1 cellular context compared by ENCODE assay signal in genomic region chr6:13848553-13849150, GRCh38.
TF ChIP-seq lines count a peak whose summit lies in the region.

No MANE protein-coding gene starts in this region.

TF ChIP-seq in HepG2, 621 proteins besides CTCF, POLR2A, EP300 and RAD21 (continued from another document):
- TF ChIP-seq ZHX1 (CRISPR knock-in tag; IDR thresholded peaks at IDR 0.05; ENCODE audit: low read depth) (no peak), TMF1 (CRISPR knock-in tag; IDR thresholded peaks at IDR 0.05; ENCODE audit: low read depth) (no peak), SMAD1 (CRISPR knock-in tag; IDR thresholded peaks at IDR 0.05; ENCODE audit: borderline replicate concordance, low read depth) (no peak), ZBTB21 (CRISPR knock-in tag; IDR thresholded peaks at IDR 0.05) (no peak), CHCHD3 (CRISPR knock-in tag; IDR thresholded peaks at IDR 0.05) (no peak), CENPBD1 (CRISPR knock-in tag; IDR thresholded peaks at IDR 0.05; ENCODE audit: borderline replicate concordance, low read depth) (no peak), GATAD1 (CRISPR knock-in tag; IDR thresholded peaks at IDR 0.05) (no peak), FOXM1 (CRISPR knock-in tag; IDR thresholded peaks at IDR 0.05) (no peak), ZNF691 (CRISPR knock-in tag; IDR thresholded peaks at IDR 0.05; ENCODE audit: borderline replicate concordance, low read depth) (no peak), ZBTB44 (CRISPR knock-in tag; IDR thresholded peaks at IDR 0.05) (no peak), PTBP1 (IDR thresholded peaks at IDR 0.05; ENCODE audit: low read depth, low read length, poor library complexity, severe bottlenecking) (no peak)
TF ChIP-seq in HepG2: peak in this region for 0.
